ENCODE assay signal across 13 cellular contexts in genomic region chr10:6053303-6053702, GRCh38. TPM values are rescaled to one million over a fixed set of nuclear protein-coding genes. Genes with fewer than 3 reads are reported as not detected.
DNase-seq lines count a peak whose midpoint lies in the region; ATAC-seq and TF ChIP-seq lines count a peak whose summit lies in the region.
"Had no signal": no experiment of that assay in that cellular context is flagged by ENCODE, and none has a peak within 500 bp of the region (broad histone marks: within the 10 kb centered on the region; RNA-seq: fewer than 3 reads in every experiment).

No MANE protein-coding gene starts in this region.

- peak overlapping the region; percentile 89 for H3K27ac Mint-ChIP-seq in CD8-positive, alpha-beta T cell
- H3K27ac Mint-ChIP-seq in activated CD8-positive, alpha-beta T cell treated with anti-CD3 and anti-CD28 coated beads, Interleukin-2, amount 10 ng/mL, durations not matched to agents 7 days and 5 days, result peak overlapping the region; percentile 85
- H3K27ac Mint-ChIP-seq in memory B cell, result peak overlapping the region; percentile 94
- H3K27ac Mint-ChIP-seq: endodermal cell had no signal

- peaks cover 0 to 1% (median 0%) of the 10 kb centered on the region in 11 experiments; a peak in 1 of 22 replicates for H4K20me1 ChIP-seq in BLaER1 treated with 17β-estradiol and CSF1 and Interleukin-3, amounts not matched to agents 10 nM and 100 nM

- TF ChIP-seq CTCF in CD8-positive, alpha-beta T cell (IDR thresholded peaks at IDR 0.05), result no peak
- TF ChIP-seq CTCF in coronary artery (IDR thresholded peaks at IDR 0.05), result no peak

- peak overlapping the region; percentile 1 to 60 (median 48); a peak in 14 of 22 replicates for H3K9ac ChIP-seq in BLaER1 treated with 17β-estradiol and CSF1 and Interleukin-3, amounts not matched to agents 10 nM and 100 nM

- no peaks in the 10 kb centered on the region for H3K9me3 Mint-ChIP-seq in CD8-positive, alpha-beta T cell
- no peaks in the 10 kb centered on the region for H3K9me3 Mint-ChIP-seq in activated CD8-positive, alpha-beta T cell treated with anti-CD3 and anti-CD28 coated beads, Interleukin-2, amount 10 ng/mL, durations not matched to agents 7 days and 5 days (ENCODE audit: insufficient read depth)
- no peaks in the 10 kb centered on the region for H3K9me3 Mint-ChIP-seq in memory B cell
- H3K9me3 Mint-ChIP-seq: endodermal cell had no signal

- no peak for DNase-seq in CD8-positive, alpha-beta T cell
- peak; percentile 19 for DNase-seq in activated CD8-positive, alpha-beta T cell treated with anti-CD3 and anti-CD28 coated beads, Interleukin-2, amount 10 ng/mL, durations not matched to agents 7 days and 5 days
- DNase-seq in memory B cell (ENCODE audit: low spot score in 2 of 2) (peak in 1 of 2 donors; percentile 5), coronary artery (ENCODE audit: low spot score) (no peak)
- DNase-seq: brain microvascular endothelial cell, H7, islet precursor cell, NCI-H2029, NCI-H748 treated with DMSO at 0.1 percent for 48 hours had no signal

- POLR2A ChIA-PET in CD8-positive, alpha-beta T cell (lab: Charles Lee), result interaction anchor here (0.6 to 4.0 kb wide), 4 partner anchors 8 to 1485 kb away, joined by 3 to 23 read pairs (median 3); no protein-coding TSS in a partner anchor
- POLR2A ChIA-PET in activated CD8-positive, alpha-beta T cell treated with anti-CD3 and anti-CD28 coated beads, Interleukin-2, amount 10 ng/mL, durations not matched to agents 7 days and 5 days (lab: Charles Lee), result interaction anchor here (0.6 to 7.1 kb wide), 8 partner anchors 8 to 528 kb away, joined by 3 to 134 read pairs (median 4); partner anchors contain the start of gene IL2RA

- no peak overlapping the region for H3K4me3 Mint-ChIP-seq in CD8-positive, alpha-beta T cell
- H3K4me3 Mint-ChIP-seq in activated CD8-positive, alpha-beta T cell treated with anti-CD3 and anti-CD28 coated beads, Interleukin-2, amount 10 ng/mL, durations not matched to agents 7 days and 5 days, result peak overlapping the region; percentile 74
- peak overlapping the region; percentile 77 for H3K4me3 Mint-ChIP-seq in memory B cell
- H3K4me3 Mint-ChIP-seq: endodermal cell had no signal

- H3K4me1 Mint-ChIP-seq in CD8-positive, alpha-beta T cell (ENCODE audit: low read depth), result peaks cover 67% of the 10 kb centered on the region
- H3K4me1 Mint-ChIP-seq in activated CD8-positive, alpha-beta T cell treated with anti-CD3 and anti-CD28 coated beads, Interleukin-2, amount 10 ng/mL, durations not matched to agents 7 days and 5 days (ENCODE audit: low read depth), result peaks cover 89% of the 10 kb centered on the region
- peaks cover 77% of the 10 kb centered on the region for H3K4me1 Mint-ChIP-seq in memory B cell

- no peaks in the 10 kb centered on the region for H3K27me3 ChIP-seq in BLaER1 treated with 17β-estradiol and CSF1 and Interleukin-3, amounts not matched to agents 10 nM and 100 nM
- H3K27me3 ChIP-seq in CD8-positive, alpha-beta T cell (ENCODE audit: insufficient read depth, low read length), result no peaks in the 10 kb centered on the region

- H3K4me1 ChIP-seq in BLaER1 treated with 17β-estradiol and CSF1 and Interleukin-3, amounts not matched to agents 10 nM and 100 nM, result peaks cover 83 to 97% (median 92%) of the 10 kb centered on the region in 10 experiments
- peaks cover 35% of the 10 kb centered on the region for H3K4me1 ChIP-seq in CD8-positive, alpha-beta T cell (ENCODE audit: insufficient read depth, low read length)

- no peaks in the 10 kb centered on the region for H3K36me3 Mint-ChIP-seq in CD8-positive, alpha-beta T cell
- H3K36me3 Mint-ChIP-seq in activated CD8-positive, alpha-beta T cell treated with anti-CD3 and anti-CD28 coated beads, Interleukin-2, amount 10 ng/mL, durations not matched to agents 7 days and 5 days (ENCODE audit: low read depth), result peaks cover 83% of the 10 kb centered on the region
- peaks cover 3% of the 10 kb centered on the region for H3K36me3 Mint-ChIP-seq in memory B cell

- peaks cover 0 to under 1% (median 0%) of the 10 kb centered on the region in 11 experiments; a peak in 1 of 22 replicates for H3K36me3 ChIP-seq in BLaER1 treated with 17β-estradiol and CSF1 and Interleukin-3, amounts not matched to agents 10 nM and 100 nM
- H3K36me3 ChIP-seq in CD8-positive, alpha-beta T cell (ENCODE audit: insufficient read depth, low read length), result no peaks in the 10 kb centered on the region
- H3K36me3 ChIP-seq: brain microvascular endothelial cell had no signal

- peak overlapping the region; percentile 16 to 77 (median 49); a peak in 19 of 22 replicates for H3K27ac ChIP-seq in BLaER1 treated with 17β-estradiol and CSF1 and Interleukin-3, amounts not matched to agents 10 nM and 100 nM
- no peak overlapping the region for H3K27ac ChIP-seq in CD8-positive, alpha-beta T cell (ENCODE audit: low read depth, low read length)
- no peak overlapping the region for H3K27ac ChIP-seq in coronary artery
- H3K27ac ChIP-seq: brain microvascular endothelial cell had no signal

- no peak for ATAC-seq in CD8-positive, alpha-beta T cell
- ATAC-seq in activated CD8-positive, alpha-beta T cell treated with anti-CD3 and anti-CD28 coated beads, Interleukin-2, amount 10 ng/mL, durations not matched to agents 7 days and 5 days, result no peak
- ATAC-seq in memory B cell (ENCODE audit: low read depth), result no peak
- ATAC-seq in GM19328 (IDR thresholded peaks at IDR 0.05; ENCODE audit: unreplicated experiment), result no peak
- ATAC-seq in GM21526 (IDR thresholded peaks at IDR 0.05; ENCODE audit: low FRiP score, unreplicated experiment), result no peak

- intact Hi-C loops in CD8-positive, alpha-beta T cell (cut with DNase I, micrococcal nuclease), result loop anchor here (1.0 to 5.0 kb wide), 3 partner anchors 9 to 76 kb away; partner anchors contain the start of genes IL15RA (in 2 of the 2) and IL2RA (in 2 of the 2)

- peak overlapping the region in 6 of 10 experiments; percentile 18 to 55 (median 34); a peak in 8 of 20 replicates for H3K4me3 ChIP-seq in BLaER1 treated with 17β-estradiol and CSF1 and Interleukin-3, amounts not matched to agents 10 nM and 100 nM
- H3K4me3 ChIP-seq in CD8-positive, alpha-beta T cell (ENCODE audit: low read depth, low read length), result no peak overlapping the region
- H3K4me3 ChIP-seq in coronary artery, result no peak overlapping the region

- peak overlapping the region; percentile 81 to 98 (median 89) for H3K4me2 ChIP-seq in BLaER1 treated with 17β-estradiol and CSF1 and Interleukin-3, amounts not matched to agents 10 nM and 100 nM

- CTCF ChIA-PET in CD8-positive, alpha-beta T cell (lab: Charles Lee), result interaction anchor here (0.6 to 7.2 kb wide), 5 partner anchors 8 to 39 kb away, joined by 3 to 78 read pairs (median 29); partner anchors contain the start of gene IL2RA
- CTCF ChIA-PET in activated CD8-positive, alpha-beta T cell treated with anti-CD3 and anti-CD28 coated beads, Interleukin-2, amount 10 ng/mL, durations not matched to agents 7 days and 5 days (lab: Charles Lee), result interaction anchor here (0.9 to 7.5 kb wide), 9 partner anchors 8 to 39 kb away, joined by 3 to 81 read pairs (median 5); no protein-coding TSS in a partner anchor

- H3K27me3 Mint-ChIP-seq in CD8-positive, alpha-beta T cell (ENCODE audit: low read depth), result no peaks in the 10 kb centered on the region
- H3K27me3 Mint-ChIP-seq in activated CD8-positive, alpha-beta T cell treated with anti-CD3 and anti-CD28 coated beads, Interleukin-2, amount 10 ng/mL, durations not matched to agents 7 days and 5 days (ENCODE audit: low read depth), result no peaks in the 10 kb centered on the region
- no peaks in the 10 kb centered on the region for H3K27me3 Mint-ChIP-seq in memory B cell

- H3K9me3 ChIP-seq in BLaER1 treated with 17β-estradiol and CSF1 and Interleukin-3, amounts not matched to agents 10 nM and 100 nM (replicated peaks in 1 of 11), result no peaks in the 10 kb centered on the region
- H3K9me3 ChIP-seq in CD8-positive, alpha-beta T cell (ENCODE audit: low read length), result no peaks in the 10 kb centered on the region

RNA-seq across cellular contexts. Expression of gene IL2RA, which starts 8.9 kb away (rescaled TPM):
- 1 to 10 TPM; 1.8 to 2.5 TPM for total RNA-seq in CD8-positive, alpha-beta T cell
- total RNA-seq in activated CD8-positive, alpha-beta T cell treated with anti-CD3 and anti-CD28 coated beads, Interleukin-2, amount 10 ng/mL, durations not matched to agents 7 days and 5 days, result 100 to 1,000 TPM; 174 to 177 TPM
- total RNA-seq: endodermal cell, H7 had no signal

RNA-seq across cellular contexts. Expression of gene RBM17, which starts 35.5 kb away (rescaled TPM):
- 100 to 1,000 TPM; 151 to 160 TPM for total RNA-seq in CD8-positive, alpha-beta T cell
- total RNA-seq in activated CD8-positive, alpha-beta T cell treated with anti-CD3 and anti-CD28 coated beads, Interleukin-2, amount 10 ng/mL, durations not matched to agents 7 days and 5 days, result 100 to 1,000 TPM; 213 to 217 TPM

Comparison
In these comparisons a context has a peak if more than half of its experiments do, and no peak if none do; other contexts are left out.
1. H3K27ac ChIP-seq: peak in BLaER1 treated with 17β-estradiol and CSF1 and Interleukin-3, amounts not matched to agents 10 nM and 100 nM (11 of 11); none in CD8-positive, alpha-beta T cell (single experiment) and coronary artery (0 of 2).
2. H3K4me3 ChIP-seq: peak in BLaER1 treated with 17β-estradiol and CSF1 and Interleukin-3, amounts not matched to agents 10 nM and 100 nM (6 of 10); none in CD8-positive, alpha-beta T cell (single experiment) and coronary artery (single experiment).
3. RNA of gene IL2RA, which starts 8.9 kb away (total RNA-seq): 174 to 177 TPM in activated CD8-positive, alpha-beta T cell treated with anti-CD3 and anti-CD28 coated beads, Interleukin-2, amount 10 ng/mL, durations not matched to agents 7 days and 5 days; 1.8 to 2.5 TPM in CD8-positive, alpha-beta T cell; every median in the first group is over 10 times any median in the second.
4. Peak in every context shown above with its lines, with median percentiles within 50 percentile points of each other: H3K27ac Mint-ChIP-seq.